Comparison of ENCODE assay signal across 23 cellular contexts in the genomic region with DNA sequence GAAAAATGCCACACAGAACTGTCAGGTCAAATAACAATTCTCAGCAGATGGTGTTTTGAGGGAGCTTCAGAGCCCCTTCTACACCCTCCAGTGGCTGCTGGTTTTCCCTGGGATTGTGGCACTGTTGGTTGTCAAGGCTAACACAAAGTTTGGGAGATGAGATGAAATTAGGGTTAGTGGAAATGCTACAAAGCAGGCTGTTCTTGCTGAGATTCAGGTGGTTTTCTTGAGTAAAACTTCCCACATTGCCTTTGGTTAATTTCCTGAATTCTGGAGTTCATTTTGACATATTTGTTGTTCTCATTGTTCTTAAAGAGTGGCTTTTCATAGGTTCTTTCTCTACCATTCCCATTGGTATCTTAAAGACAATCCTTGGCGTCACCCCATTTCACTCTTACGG. TPM values are rescaled to one million over a fixed set of nuclear protein-coding genes. Genes with fewer than 3 reads are reported as not detected.
DNase-seq lines count a peak whose midpoint lies in the region; ATAC-seq, FAIRE-seq and TF ChIP-seq lines count a peak whose summit lies in the region.
"Had no signal": no experiment of that assay in that cellular context is flagged by ENCODE, and none has a peak within 500 bp of the region (broad histone marks: within the 10 kb centered on the region; RNA-seq: fewer than 3 reads in every experiment).

No MANE protein-coding gene starts in this region.

- CTCF ChIA-PET in activated CD8-positive, alpha-beta memory T cell treated with anti-CD3 and anti-CD28 coated beads, Interleukin-2, amount 10 ng/mL, durations not matched to agents 7 days and 5 days (lab: Charles Lee): interaction anchor here (0.7 to 1.9 kb wide), 2 partner anchors 22 to 35 kb away, joined by 3 to 6 read pairs; a partner anchor contains a TSS

- peaks cover 27% of the 10 kb centered on the region for H3K9me3 Mint-ChIP-seq in activated CD8-positive, alpha-beta memory T cell treated with anti-CD3 and anti-CD28 coated beads, Interleukin-2, amount 10 ng/mL, durations not matched to agents 7 days and 5 days (ENCODE audit: low read depth)

- 0 out of 2 replicates have a peak, but pooled peaks have one; percentile 25 for TF ChIP-seq POLR2A in GM12891 (IDR thresholded peaks at IDR 0.05; ENCODE audit: low read depth, low read length)

- no peaks in the 10 kb centered on the region for H3K27me3 ChIP-seq in WERI-Rb-1 (ENCODE audit: insufficient read depth, low read depth, severe bottlenecking)
- H3K27me3 ChIP-seq: MG63 had no signal

- H3K9me3 ChIP-seq in WERI-Rb-1 (ENCODE audit: severe bottlenecking): peaks cover 4% of the 10 kb centered on the region

- no peak for TF ChIP-seq CTCF in WERI-Rb-1 (IDR thresholded peaks at IDR 0.05; ENCODE audit: low read depth, low read length)

- no peak overlapping the region for H3K4me3 Mint-ChIP-seq in activated CD8-positive, alpha-beta memory T cell treated with anti-CD3 and anti-CD28 coated beads, Interleukin-2, amount 10 ng/mL, durations not matched to agents 7 days and 5 days
- H3K4me3 Mint-ChIP-seq: CD8-positive, alpha-beta memory T cell had no signal

- peak overlapping the region; percentile 14; the same call in 1 of the 2 replicates for H3K27ac ChIP-seq in WERI-Rb-1
- peak overlapping the region; percentile 47 for H3K27ac ChIP-seq in epithelial cell of prostate
- H3K27ac ChIP-seq: HL-60 had no signal

- H3K27ac Mint-ChIP-seq in activated CD8-positive, alpha-beta memory T cell treated with anti-CD3 and anti-CD28 coated beads, Interleukin-2, amount 10 ng/mL, durations not matched to agents 7 days and 5 days: peak overlapping the region; percentile 45
- H3K27ac Mint-ChIP-seq: CD8-positive, alpha-beta memory T cell had no signal

- ATAC-seq in activated CD8-positive, alpha-beta memory T cell treated with anti-CD3 and anti-CD28 coated beads, Interleukin-2, amount 10 ng/mL, durations not matched to agents 7 days and 5 days: no peak
- ATAC-seq in HG03045 (IDR thresholded peaks at IDR 0.05; ENCODE audit: unreplicated experiment): no peak
- ATAC-seq: Right ventricle myocardium inferior had no signal

- no peak overlapping the region for H3K4me3 ChIP-seq in WERI-Rb-1 (ENCODE audit: low read depth, low read length)
- H3K4me3 ChIP-seq: MG63 had no signal

- no peaks in the 10 kb centered on the region for H3K27me3 Mint-ChIP-seq in activated CD8-positive, alpha-beta memory T cell treated with anti-CD3 and anti-CD28 coated beads, Interleukin-2, amount 10 ng/mL, durations not matched to agents 7 days and 5 days
- H3K27me3 Mint-ChIP-seq: CD8-positive, alpha-beta memory T cell had no signal

- peaks cover 91% of the 10 kb centered on the region for H3K36me3 Mint-ChIP-seq in activated CD8-positive, alpha-beta memory T cell treated with anti-CD3 and anti-CD28 coated beads, Interleukin-2, amount 10 ng/mL, durations not matched to agents 7 days and 5 days

- H3K4me1 Mint-ChIP-seq in activated CD8-positive, alpha-beta memory T cell treated with anti-CD3 and anti-CD28 coated beads, Interleukin-2, amount 10 ng/mL, durations not matched to agents 7 days and 5 days: peaks cover 7% of the 10 kb centered on the region

- H3K36me3 ChIP-seq in WERI-Rb-1: peaks cover 21% of the 10 kb centered on the region

- no peak for DNase-seq in activated CD8-positive, alpha-beta memory T cell treated with anti-CD3 and anti-CD28 coated beads, Interleukin-2, amount 10 ng/mL, durations not matched to agents 7 days and 5 days
- DNase-seq in activated CD8-positive, alpha-beta memory T cell treated with anti-CD3 and anti-CD28 coated beads, Interleukin-2, amount 50 U/mL, for 48 hours: no peak
- DNase-seq in GM12891 (ENCODE audit: insufficient read length, low spot score): no peak
- DNase-seq in WERI-Rb-1: no peak
- DNase-seq in epithelial cell of prostate (ENCODE audit: low read depth, low spot score): no peak
- no peak for DNase-seq in globus pallidus (ENCODE audit: low spot score)
- DNase-seq: C1 segment of cervical spinal cord; CD8-positive, alpha-beta memory T cell; DMS53; EL; H7; MG63; NCI-H1092; NCI-H1436 treated with DMSO at 0.1 percent for 48 hours; NCI-H2029; NCI-H510A; NCI-H748 treated with DMSO at 0.1 percent for 48 hours; NK-92 treated with Interleukin-12 subunit alpha and Interleukin-12 subunit beta, amount 100 ng/mL, for 24 hours had no signal

- FAIRE-seq in GM12891 (lab: Jason Lieb, UNC): no peak
- FAIRE-seq: GM12892, RCC 7860 had no signal

TF ChIP-seq in GM12891, 5 proteins besides CTCF, POLR2A, EP300 and RAD21:
- no peak for TF ChIP-seq PAX5 (IDR thresholded peaks at IDR 0.05; ENCODE audit: insufficient read depth, low read length, severe bottlenecking)
- no peak for TF ChIP-seq SPI1 (IDR thresholded peaks at IDR 0.05; ENCODE audit: low read depth, low read length)
- no peak for TF ChIP-seq POU2F2 (IDR thresholded peaks at IDR 0.05; ENCODE audit: low read depth, low read length)
- no peak for TF ChIP-seq TAF1 (IDR thresholded peaks at IDR 0.05; ENCODE audit: low read depth, low read length)
- no peak for TF ChIP-seq POLR2AphosphoS5 (IDR thresholded peaks at IDR 0.05; ENCODE audit: low read depth, low read length)
TF ChIP-seq in GM12891: peak in this region for 0.

RNA-seq across cellular contexts. Expression of a gene that starts 22.1 kb away (rescaled TPM):
- 10 to 100 TPM; 53.8 to 58.8 TPM for total RNA-seq in activated CD8-positive, alpha-beta memory T cell treated with anti-CD3 and anti-CD28 coated beads, Interleukin-2, amount 10 ng/mL, durations not matched to agents 7 days and 5 days
- 44.6 TPM for polyA plus RNA-seq in GM12891 (2012; ENCODE audit: low read depth, missing spikeins)

RNA-seq across cellular contexts. Expression of a gene that starts 35.3 kb away (rescaled TPM):
- 10 to 100 TPM; 10.6 to 13.7 TPM for total RNA-seq in activated CD8-positive, alpha-beta memory T cell treated with anti-CD3 and anti-CD28 coated beads, Interleukin-2, amount 10 ng/mL, durations not matched to agents 7 days and 5 days
- polyA plus RNA-seq in GM12891 (2012; ENCODE audit: low read depth, missing spikeins): 10.0 TPM
